In the genomic region with DNA sequence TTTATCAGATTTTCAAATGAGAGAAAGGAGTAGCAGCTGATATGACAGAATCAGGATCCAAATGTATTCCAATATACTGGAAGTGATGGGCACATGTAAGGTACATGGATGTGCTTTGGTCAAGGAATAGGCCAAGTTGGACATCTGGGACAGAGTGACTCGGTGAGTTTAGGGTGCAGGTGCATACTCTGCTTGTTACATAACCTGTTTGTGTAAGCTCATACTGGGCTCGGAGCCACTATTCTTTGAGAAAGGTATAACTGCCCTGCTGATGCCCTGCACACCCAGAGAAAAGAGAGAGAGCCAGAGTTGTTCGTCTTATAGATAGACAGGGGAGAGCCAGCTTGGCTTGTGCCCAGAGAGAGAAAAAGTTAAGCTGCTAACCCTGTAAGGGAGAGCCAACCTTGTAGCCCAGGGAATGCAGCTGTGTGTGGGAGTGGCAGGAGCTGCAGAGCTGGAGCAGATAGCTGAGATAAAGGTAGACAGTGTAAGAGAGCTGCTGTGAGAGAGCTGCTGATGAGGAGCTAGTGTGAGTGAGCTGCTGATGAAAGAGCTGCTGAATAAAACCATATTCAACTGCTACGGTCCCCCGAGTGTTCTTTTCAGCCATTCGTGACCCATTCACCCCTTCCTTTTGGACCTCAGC, we compare ENCODE assay signal across 1 cellular context.
TF ChIP-seq lines count a peak whose summit lies in the region.

No MANE protein-coding gene starts in this region.

TF ChIP-seq in GM23338, 12 proteins besides CTCF, POLR2A, EP300 and RAD21 (continued from another document):
- TF ChIP-seq, protein P1, sequence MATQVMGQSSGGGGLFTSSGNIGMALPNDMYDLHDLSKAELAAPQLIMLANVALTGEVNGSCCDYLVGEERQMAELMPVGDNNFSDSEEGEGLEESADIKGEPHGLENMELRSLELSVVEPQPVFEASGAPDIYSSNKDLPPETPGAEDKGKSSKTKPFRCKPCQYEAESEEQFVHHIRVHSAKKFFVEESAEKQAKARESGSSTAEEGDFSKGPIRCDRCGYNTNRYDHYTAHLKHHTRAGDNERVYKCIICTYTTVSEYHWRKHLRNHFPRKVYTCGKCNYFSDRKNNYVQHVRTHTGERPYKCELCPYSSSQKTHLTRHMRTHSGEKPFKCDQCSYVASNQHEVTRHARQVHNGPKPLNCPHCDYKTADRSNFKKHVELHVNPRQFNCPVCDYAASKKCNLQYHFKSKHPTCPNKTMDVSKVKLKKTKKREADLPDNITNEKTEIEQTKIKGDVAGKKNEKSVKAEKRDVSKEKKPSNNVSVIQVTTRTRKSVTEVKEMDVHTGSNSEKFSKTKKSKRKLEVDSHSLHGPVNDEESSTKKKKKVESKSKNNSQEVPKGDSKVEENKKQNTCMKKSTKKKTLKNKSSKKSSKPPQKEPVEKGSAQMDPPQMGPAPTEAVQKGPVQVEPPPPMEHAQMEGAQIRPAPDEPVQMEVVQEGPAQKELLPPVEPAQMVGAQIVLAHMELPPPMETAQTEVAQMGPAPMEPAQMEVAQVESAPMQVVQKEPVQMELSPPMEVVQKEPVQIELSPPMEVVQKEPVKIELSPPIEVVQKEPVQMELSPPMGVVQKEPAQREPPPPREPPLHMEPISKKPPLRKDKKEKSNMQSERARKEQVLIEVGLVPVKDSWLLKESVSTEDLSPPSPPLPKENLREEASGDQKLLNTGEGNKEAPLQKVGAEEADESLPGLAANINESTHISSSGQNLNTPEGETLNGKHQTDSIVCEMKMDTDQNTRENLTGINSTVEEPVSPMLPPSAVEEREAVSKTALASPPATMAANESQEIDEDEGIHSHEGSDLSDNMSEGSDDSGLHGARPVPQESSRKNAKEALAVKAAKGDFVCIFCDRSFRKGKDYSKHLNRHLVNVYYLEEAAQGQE (IDR thresholded peaks at IDR 0.05; ENCODE audit: unreplicated experiment): no peak
- no peak for TF ChIP-seq JUNB (IDR thresholded peaks at IDR 0.05; ENCODE audit: unreplicated experiment)
- TF ChIP-seq, protein P2, sequence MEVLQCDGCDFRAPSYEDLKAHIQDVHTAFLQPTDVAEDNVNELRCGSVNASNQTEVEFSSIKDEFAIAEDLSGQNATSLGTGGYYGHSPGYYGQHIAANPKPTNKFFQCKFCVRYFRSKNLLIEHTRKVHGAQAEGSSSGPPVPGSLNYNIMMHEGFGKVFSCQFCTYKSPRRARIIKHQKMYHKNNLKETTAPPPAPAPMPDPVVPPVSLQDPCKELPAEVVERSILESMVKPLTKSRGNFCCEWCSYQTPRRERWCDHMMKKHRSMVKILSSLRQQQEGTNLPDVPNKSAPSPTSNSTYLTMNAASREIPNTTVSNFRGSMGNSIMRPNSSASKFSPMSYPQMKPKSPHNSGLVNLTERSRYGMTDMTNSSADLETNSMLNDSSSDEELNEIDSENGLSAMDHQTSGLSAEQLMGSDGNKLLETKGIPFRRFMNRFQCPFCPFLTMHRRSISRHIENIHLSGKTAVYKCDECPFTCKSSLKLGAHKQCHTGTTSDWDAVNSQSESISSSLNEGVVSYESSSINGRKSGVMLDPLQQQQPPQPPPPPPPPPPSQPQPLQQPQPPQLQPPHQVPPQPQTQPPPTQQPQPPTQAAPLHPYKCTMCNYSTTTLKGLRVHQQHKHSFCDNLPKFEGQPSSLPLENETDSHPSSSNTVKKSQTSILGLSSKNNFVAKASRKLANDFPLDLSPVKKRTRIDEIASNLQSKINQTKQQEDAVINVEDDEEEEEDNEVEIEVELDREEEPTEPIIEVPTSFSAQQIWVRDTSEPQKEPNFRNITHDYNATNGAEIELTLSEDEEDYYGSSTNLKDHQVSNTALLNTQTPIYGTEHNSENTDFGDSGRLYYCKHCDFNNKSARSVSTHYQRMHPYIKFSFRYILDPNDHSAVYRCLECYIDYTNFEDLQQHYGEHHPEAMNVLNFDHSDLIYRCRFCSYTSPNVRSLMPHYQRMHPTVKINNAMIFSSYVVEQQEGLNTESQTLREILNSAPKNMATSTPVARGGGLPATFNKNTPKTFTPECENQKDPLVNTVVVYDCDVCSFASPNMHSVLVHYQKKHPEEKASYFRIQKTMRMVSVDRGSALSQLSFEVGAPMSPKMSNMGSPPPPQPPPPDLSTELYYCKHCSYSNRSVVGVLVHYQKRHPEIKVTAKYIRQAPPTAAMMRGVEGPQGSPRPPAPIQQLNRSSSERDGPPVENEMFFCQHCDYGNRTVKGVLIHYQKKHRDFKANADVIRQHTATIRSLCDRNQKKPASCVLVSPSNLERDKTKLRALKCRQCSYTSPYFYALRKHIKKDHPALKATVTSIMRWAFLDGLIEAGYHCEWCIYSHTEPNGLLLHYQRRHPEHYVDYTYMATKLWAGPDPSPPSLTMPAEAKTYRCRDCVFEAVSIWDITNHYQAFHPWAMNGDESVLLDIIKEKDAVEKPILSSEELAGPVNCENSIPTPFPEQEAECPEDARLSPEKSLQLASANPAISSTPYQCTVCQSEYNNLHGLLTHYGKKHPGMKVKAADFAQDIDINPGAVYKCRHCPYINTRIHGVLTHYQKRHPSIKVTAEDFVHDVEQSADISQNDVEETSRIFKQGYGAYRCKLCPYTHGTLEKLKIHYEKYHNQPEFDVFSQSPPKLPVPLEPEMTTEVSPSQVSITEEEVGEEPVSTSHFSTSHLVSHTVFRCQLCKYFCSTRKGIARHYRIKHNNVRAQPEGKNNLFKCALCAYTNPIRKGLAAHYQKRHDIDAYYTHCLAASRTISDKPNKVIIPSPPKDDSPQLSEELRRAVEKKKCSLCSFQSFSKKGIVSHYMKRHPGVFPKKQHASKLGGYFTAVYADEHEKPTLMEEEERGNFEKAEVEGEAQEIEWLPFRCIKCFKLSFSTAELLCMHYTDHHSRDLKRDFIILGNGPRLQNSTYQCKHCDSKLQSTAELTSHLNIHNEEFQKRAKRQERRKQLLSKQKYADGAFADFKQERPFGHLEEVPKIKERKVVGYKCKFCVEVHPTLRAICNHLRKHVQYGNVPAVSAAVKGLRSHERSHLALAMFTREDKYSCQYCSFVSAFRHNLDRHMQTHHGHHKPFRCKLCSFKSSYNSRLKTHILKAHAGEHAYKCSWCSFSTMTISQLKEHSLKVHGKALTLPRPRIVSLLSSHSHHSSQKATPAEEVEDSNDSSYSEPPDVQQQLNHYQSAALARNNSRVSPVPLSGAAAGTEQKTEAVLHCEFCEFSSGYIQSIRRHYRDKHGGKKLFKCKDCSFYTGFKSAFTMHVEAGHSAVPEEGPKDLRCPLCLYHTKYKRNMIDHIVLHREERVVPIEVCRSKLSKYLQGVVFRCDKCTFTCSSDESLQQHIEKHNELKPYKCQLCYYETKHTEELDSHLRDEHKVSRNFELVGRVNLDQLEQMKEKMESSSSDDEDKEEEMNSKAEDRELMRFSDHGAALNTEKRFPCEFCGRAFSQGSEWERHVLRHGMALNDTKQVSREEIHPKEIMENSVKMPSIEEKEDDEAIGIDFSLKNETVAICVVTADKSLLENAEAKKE (CRISPR knock-in tag; IDR thresholded peaks at IDR 0.05): no peak
- TF ChIP-seq EZH2phosphoT487 (IDR thresholded peaks at IDR 0.05; ENCODE audit: unreplicated experiment): no peak
